Comparison of ENCODE assay signal across 8 cellular contexts in the genomic region with DNA sequence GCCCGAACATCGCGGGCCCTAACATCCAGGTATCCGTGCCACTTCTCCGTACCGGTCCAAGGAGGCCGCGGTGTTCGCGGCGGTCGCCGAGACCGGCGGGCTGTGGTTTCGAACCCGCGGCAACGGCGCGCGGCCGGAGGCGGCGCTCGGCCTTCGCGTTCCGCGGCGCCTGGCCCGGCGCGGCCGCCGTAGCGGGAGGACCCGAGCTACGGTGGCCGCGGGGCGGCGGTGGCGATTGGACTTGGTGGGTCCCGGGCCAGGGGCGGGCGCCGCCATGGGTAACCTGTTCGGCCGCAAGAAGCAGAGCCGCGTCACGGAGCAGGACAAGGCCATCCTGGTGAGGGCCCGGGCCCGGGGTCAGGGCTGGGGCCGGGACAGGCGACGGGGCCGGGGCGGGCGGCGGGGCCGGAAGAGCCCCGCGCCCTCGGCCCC. TPM values are rescaled to one million over a fixed set of nuclear protein-coding genes. Genes with fewer than 3 reads are reported as not detected.
DNase-seq lines count a peak whose midpoint lies in the region; ATAC-seq and TF ChIP-seq lines count a peak whose summit lies in the region.

A gene (plus strand): TSS at position 197 of the 432 bp plus-strand sequence. CDS start 78 bp downstream, at position 275.

- intact Hi-C loops in left lung (cut with DNase I), result no loop called here

- TF ChIP-seq CTCF in left lung (IDR thresholded peaks at IDR 0.05), result no peak

- H3K4me3 ChIP-seq in left lung, result peak within 1 kb of the TSS; percentile 70 to 86

- peak; percentile 54 for ATAC-seq in GM21723 (IDR thresholded peaks at IDR 0.05; ENCODE audit: unreplicated experiment)
- peak; percentile 62 for ATAC-seq in left lung
- ATAC-seq in GM21526 (IDR thresholded peaks at IDR 0.05; ENCODE audit: low FRiP score, unreplicated experiment), result no peak

- H3K36me3 ChIP-seq in left lung, result peaks cover 0 to 19% of the 10 kb centered on the region in 2 donors

- DNase-seq in COLO668 (lab: John Stamatoyannopoulos, UW; ENCODE audit: unreplicated experiment) (peak; percentile 84), NCI-H2196 (lab: John Stamatoyannopoulos, UW; ENCODE audit: unreplicated experiment) (peak; percentile 90), dermis blood vessel endothelial cell (peak; percentile 86), left lung (peak; percentile 75 to 93)
- peak; percentile 49 to 58 for DNase-seq in activated CD4-positive, alpha-beta T cell treated with anti-CD3 and anti-CD28 coated beads, Interleukin-2, amount 50 U/mL, for 4 hours
- peak; percentile 75 to 80 for DNase-seq in stimulated activated CD4-positive, alpha-beta T cell treated with anti-CD3 and anti-CD28 coated beads, Interleukin-2, amount 100 ng/mL, for 24 hours

- H3K27ac ChIP-seq in left lung, result peak within 1 kb of the TSS; percentile 33 to 67

- peaks cover 15 to 45% of the 10 kb centered on the region in 2 donors for H3K4me1 ChIP-seq in left lung

- no peaks in the 10 kb centered on the region for H3K9me3 ChIP-seq in left lung

- no peaks in the 10 kb centered on the region for H3K27me3 ChIP-seq in left lung

RNA-seq across cellular contexts. Expression of the gene that starts here (rescaled TPM):
- total RNA-seq in dermis blood vessel endothelial cell (19.2 and 28.6 TPM in 2 replicates), left lung (10 to 100 TPM; 28.2 to 32.7 TPM)
